Comparison of ENCODE assay signal across 8 cellular contexts in the genomic region with DNA sequence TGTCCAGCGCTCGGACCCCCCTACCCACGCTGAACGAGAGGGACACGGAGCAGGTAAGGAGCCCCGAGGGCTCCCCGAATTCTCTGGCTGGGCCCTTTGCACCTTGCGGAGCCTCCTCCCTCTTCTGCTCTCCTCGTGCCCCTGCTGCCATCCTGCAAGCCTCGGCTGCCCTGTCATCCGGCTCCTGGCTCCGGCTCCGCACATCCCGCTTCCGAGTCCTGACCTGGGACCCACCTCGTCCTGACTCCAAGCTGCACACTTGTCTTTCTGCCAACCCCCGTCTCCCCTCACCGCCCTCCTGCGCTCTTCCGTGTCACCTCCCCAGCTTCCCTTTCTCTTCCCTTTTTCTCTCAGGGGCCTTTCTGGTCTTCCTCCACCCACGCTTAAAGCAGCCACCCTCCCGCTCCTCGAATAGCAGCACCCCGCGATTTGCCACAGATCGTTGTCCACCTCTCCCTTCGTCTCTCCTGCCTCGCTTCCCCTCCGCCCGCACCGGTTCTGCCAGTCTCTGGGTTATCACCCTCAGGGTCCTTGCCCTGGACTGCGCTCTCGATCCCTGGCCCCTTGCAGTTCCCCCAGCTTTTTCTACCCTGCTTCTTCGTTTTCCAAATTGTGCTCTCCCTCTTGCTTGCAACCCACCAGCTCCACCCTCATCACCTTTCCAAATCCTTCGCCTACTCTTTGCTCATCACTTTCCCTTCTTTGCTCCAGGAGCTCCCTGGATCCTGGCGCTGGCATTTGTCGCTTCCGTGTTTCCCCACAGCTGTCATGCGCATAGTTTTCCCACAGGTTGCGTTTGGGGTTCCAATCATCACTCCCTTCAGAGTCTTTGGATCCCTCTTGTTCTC. TPM values are rescaled to one million over a fixed set of nuclear protein-coding genes. Genes with fewer than 3 reads are reported as not detected.
DNase-seq lines count a peak whose midpoint lies in the region; ATAC-seq and TF ChIP-seq lines count a peak whose summit lies in the region.

No MANE protein-coding gene starts in this region.

- peak overlapping the region; percentile 78 for H3K4me2 ChIP-seq in DOHH2 (ENCODE audit: low read length)
- H3K4me2 ChIP-seq in mammary epithelial cell (ENCODE audit: insufficient read depth, low read depth, low read length) = peak overlapping the region; percentile 96

- H3K9ac ChIP-seq in mammary epithelial cell (ENCODE audit: insufficient read depth, low read length) (peak overlapping the region; percentile 84), liver (ENCODE audit: low read depth in 1 of 2, low read length in 2 of 2) (peak overlapping the region; percentile 75 to 84)

- ATAC-seq in HG02970 (IDR thresholded peaks at IDR 0.05; ENCODE audit: low FRiP score, unreplicated experiment) = no peak

- H3K9me3 ChIP-seq in DOHH2 (ENCODE audit: control insufficient read depth, insufficient read depth, low read length) (no peaks in the 10 kb centered on the region), HAP-1 (no peaks in the 10 kb centered on the region), mammary epithelial cell (replicated peaks; ENCODE audit: insufficient read depth, low read length) (no peaks in the 10 kb centered on the region), liver (ENCODE audit: control insufficient read depth in 4 of 4, low read length in 3 of 4) (no peaks in the 10 kb centered on the region)

- no peak for TF ChIP-seq RAD21 in liver (IDR thresholded peaks at IDR 0.05)

- H3K4me3 ChIP-seq in DOHH2 (ENCODE audit: low read length) (peak overlapping the region; percentile 88), HAP-1 (peak overlapping the region; percentile 83), mammary epithelial cell (replicated peaks in 1 of 3; ENCODE audit: insufficient read depth in 1 of 3, low read depth in 2 of 3, low read length in 3 of 3) (peak overlapping the region; percentile 59 to 86 (median 86)), liver (ENCODE audit: low read depth in 1 of 3, low read length in 3 of 3) (peak overlapping the region; percentile 90 to 94 (median 93))

- in situ Hi-C loops in HAP-1 (cut with MboI; ENCODE audit: low sequenced_read_pairs) = loop anchor here (5.0 kb wide), 2 partner anchors 108 to 308 kb away; no protein-coding TSS in a partner anchor
- in situ Hi-C loops in mammary epithelial cell (cut with MboI; ENCODE audit: low sequenced_read_pairs in 2 of 2) = loop anchor here (5.0 to 10.0 kb wide), 4 partner anchors 105 to 305 kb away; a partner anchor contains a TSS

- DNase-seq in HAP-1 (ENCODE audit: low spot score in 2 of 2) (peak in 1 of 2 experiments; percentile 54), mammary epithelial cell (peak; percentile 23), NCI-H526 treated with DMSO at 0.1 percent for 48 hours (lab: John Stamatoyannopoulos, UW) (no peak)
- DNase-seq in stimulated activated naive CD4-positive, alpha-beta T cell treated with Interleukin-2 at 50 U/mL for 16 hours (lab: John Stamatoyannopoulos, UW) = peak; percentile 16

- dilution Hi-C loops in mammary epithelial cell (cut with HindIII; ENCODE audit: low sequenced_read_pairs) = loop anchor here (5.0 kb wide), 2 partner anchors 58 to 93 kb away; no protein-coding TSS in a partner anchor

- intact Hi-C loops in mammary epithelial cell (cut with micrococcal nuclease) = loop anchor here (5.0 to 10.0 kb wide), 2 partner anchors 48 to 465 kb away; a partner anchor contains a TSS

- peak; percentile 52 for TF ChIP-seq POLR2A in Raji (IDR thresholded peaks at IDR 0.05; ENCODE audit: insufficient read depth, low read depth, low read length)

- H2AFZ ChIP-seq in mammary epithelial cell (ENCODE audit: low read depth, low read length) = peak overlapping the region; percentile 47

- 5% methylated on average over 12 of the region's 40 CpGs for WGBS in mammary epithelial cell (ENCODE audit: low coverage, missing lambda C conversion rate)
- WGBS in liver = 2% methylated on average over 40 of the region's 40 CpGs

- H4K20me1 ChIP-seq in DOHH2 (ENCODE audit: control insufficient read depth, insufficient read depth, low read depth, low read length) (peaks cover 28% of the 10 kb centered on the region), mammary epithelial cell (ENCODE audit: insufficient read depth, low read length) (peaks cover 3% of the 10 kb centered on the region)

- no peaks in the 10 kb centered on the region for H3K9me2 ChIP-seq in DOHH2 (replicated peaks; ENCODE audit: control insufficient read depth, low read length)

- H3K27ac ChIP-seq in DOHH2 (ENCODE audit: low read depth, low read length) (peak overlapping the region; percentile 51), mammary epithelial cell (ENCODE audit: insufficient read depth, low read depth, low read length) (peak overlapping the region; percentile 52), liver (ENCODE audit: low read depth in 1 of 2, low read length in 2 of 2) (peak overlapping the region; percentile 79 to 85)

- peaks cover 4% of the 10 kb centered on the region for H3F3A ChIP-seq in DOHH2 (ENCODE audit: control insufficient read depth, insufficient read depth)

- BruUV-seq in mammary epithelial cell (replicated peaks; lab: Mats Ljungman, UMichigan) = no TSS peak

- H3K36me3 ChIP-seq in DOHH2 (ENCODE audit: control insufficient read depth, low read length) (peaks cover 57% of the 10 kb centered on the region), HAP-1 (replicated peaks) (peaks cover 14% of the 10 kb centered on the region), mammary epithelial cell (ENCODE audit: insufficient read depth, low read length) (peaks cover 5% of the 10 kb centered on the region), liver (ENCODE audit: control insufficient read depth in 4 of 4, insufficient read depth in 3 of 4, low read depth in 1 of 4, low read length in 3 of 4) (peaks cover 0 to 2% (median 0%) of the 10 kb centered on the region in 4 donors)

- CTCF ChIA-PET in mammary epithelial cell (lab: Charles Lee; ENCODE audit: low non-redundant PET) = interaction anchor here (0.6 to 0.7 kb wide), 2 partner anchors 25 to 106 kb away, joined by 3 to 8 read pairs; no protein-coding TSS in a partner anchor

- H3K27me3 ChIP-seq in DOHH2 (ENCODE audit: control insufficient read depth, low read length) = no peaks in the 10 kb centered on the region
- H3K27me3 ChIP-seq in HAP-1 (ENCODE audit: low read depth) = no peaks in the 10 kb centered on the region
- no peaks in the 10 kb centered on the region for H3K27me3 ChIP-seq in mammary epithelial cell (ENCODE audit: insufficient read depth, low read length)
- H3K27me3 ChIP-seq in liver (ENCODE audit: control insufficient read depth in 4 of 4, insufficient read depth in 4 of 4, low read length in 3 of 4) = no peaks in the 10 kb centered on the region

- TF ChIP-seq CTCF in DOHH2 (IDR thresholded peaks at IDR 0.05; ENCODE audit: low read depth, low read length, poor library complexity, severe bottlenecking) (no peak), mammary epithelial cell (conservative IDR thresholded peaks at IDR 0.05 in 1 of 2, IDR thresholded peaks at IDR 0.05 in 1 of 2; ENCODE audit: extremely low read depth in 1 of 2, insufficient read depth in 1 of 2, low read depth in 1 of 2, low read length in 2 of 2) (peak in 1 of 2 donors; percentile 1), liver (IDR thresholded peaks at IDR 0.05; ENCODE audit: low read depth, low read length, missing input control) (no peak)

- peaks cover 32% of the 10 kb centered on the region for H3K4me1 ChIP-seq in DOHH2 (ENCODE audit: control insufficient read depth, low read length)
- peaks cover 6% of the 10 kb centered on the region; the same call in 1 of the 2 replicates for H3K4me1 ChIP-seq in HAP-1
- H3K4me1 ChIP-seq in mammary epithelial cell (ENCODE audit: insufficient read depth, low read length) = peaks cover 36% of the 10 kb centered on the region
- H3K4me1 ChIP-seq in liver (ENCODE audit: control insufficient read depth in 4 of 4, insufficient read depth in 4 of 4, low read length in 3 of 4) = peaks cover 6 to 46% (median 40%) of the 10 kb centered on the region in 4 donors

- H3K79me2 ChIP-seq in DOHH2 (ENCODE audit: control insufficient read depth, low read length) = peaks cover 63% of the 10 kb centered on the region
- H3K79me2 ChIP-seq in mammary epithelial cell (ENCODE audit: insufficient read depth, low read length) = peaks cover 58% of the 10 kb centered on the region

TF ChIP-seq in liver, 16 proteins besides CTCF, POLR2A, EP300 and RAD21:
- peak; percentile 82 to 86 for TF ChIP-seq RXRA (IDR thresholded peaks at IDR 0.05)
- no peak for TF ChIP-seq YY1 (IDR thresholded peaks at IDR 0.05)

RNA-seq across cellular contexts. Expression of a gene that starts 0.8 kb away (rescaled TPM):
- total RNA-seq in mammary epithelial cell (10 to 100 TPM; 26.7 to 64.4 TPM), liver (10 to 100 TPM in 1 of 2 donors, 1 to 10 TPM in 1; 9.5 to 11.6 TPM)
- polyA plus RNA-seq in mammary epithelial cell (38.9 TPM), liver (1 to 10 TPM; 3.4 to 6.6 TPM)
- 79.0 TPM for polyA minus RNA-seq in mammary epithelial cell

RNA-seq across cellular contexts. Expression of a gene that starts 26.5 kb away (rescaled TPM):
- 10 to 100 TPM; 19.2 to 24.4 TPM for total RNA-seq in mammary epithelial cell
- 14.3 TPM for polyA plus RNA-seq in mammary epithelial cell
- 3.7 TPM for polyA minus RNA-seq in mammary epithelial cell
- 1 to 10 TPM; 3.2 to 3.8 TPM for total RNA-seq in liver
- polyA plus RNA-seq in liver = 1 to 10 TPM in 1 of 2 donors, under 1 TPM in 1; 0.42 to 2.6 TPM

Comparison
In these comparisons a context has a peak if more than half of its experiments do, and no peak if none do; other contexts are left out.
1. RNA of a gene that starts 26.5 kb away (total RNA-seq): 19.2 to 24.4 TPM in mammary epithelial cell; 3.2 to 3.8 TPM in liver; every median in the first group is over 4 times any median in the second.
2. Peak in every context shown above with its lines, with median percentiles within 50 percentile points of each other: H3K27ac ChIP-seq and H3K4me3 ChIP-seq.